Comparison of ENCODE assay signal across 8 cellular contexts in genomic region chr19:55605637-55606470, GRCh38. TPM values are rescaled to one million over a fixed set of nuclear protein-coding genes. Genes with fewer than 3 reads are reported as not detected.
DNase-seq lines count a peak whose midpoint lies in the region; ATAC-seq and TF ChIP-seq lines count a peak whose summit lies in the region.

TSS of gene ZNF865 (plus strand) at chr19:55605647. CDS start at chr19:55613619, 7,972 bp downstream.

- peak; percentile 62 for TF ChIP-seq CTCF in lower lobe of right lung (IDR thresholded peaks at IDR 0.05)

- peak within 1 kb of the TSS; percentile 97 for H3K27ac ChIP-seq in ectodermal cell (ENCODE audit: insufficient read depth, low read depth, low read length, poor library complexity, severe bottlenecking)
- H3K27ac ChIP-seq in lower lobe of right lung = peak within 1 kb of the TSS; percentile 92

- H3K4me3 ChIP-seq in ectodermal cell (ENCODE audit: insufficient read depth, low read depth, low read length) (peak within 1 kb of the TSS; percentile 87), lower lobe of right lung (peak within 1 kb of the TSS; percentile 83)

- peaks cover 6% of the 10 kb centered on the region for H3K36me3 ChIP-seq in ectodermal cell (ENCODE audit: control insufficient read depth, insufficient read depth, low read length)
- H3K36me3 ChIP-seq in lower lobe of right lung = peaks cover 39% of the 10 kb centered on the region

- H3K9me3 ChIP-seq in ectodermal cell (ENCODE audit: control insufficient read depth, low read length) (no peaks in the 10 kb centered on the region), lower lobe of right lung (no peaks in the 10 kb centered on the region)

- no peaks in the 10 kb centered on the region for H3K27me3 ChIP-seq in ectodermal cell (ENCODE audit: control insufficient read depth, insufficient read depth, low read length, poor library complexity, severe bottlenecking)
- no peaks in the 10 kb centered on the region for H3K27me3 ChIP-seq in lower lobe of right lung (ENCODE audit: low read depth)

- peaks cover 8% of the 10 kb centered on the region for H3K4me1 ChIP-seq in ectodermal cell (ENCODE audit: control insufficient read depth, insufficient read depth, low read length)
- H3K4me1 ChIP-seq in lower lobe of right lung = peaks cover 32% of the 10 kb centered on the region

- intact Hi-C loops in lower lobe of right lung (cut with DNase I) = no loop called here

- WGBS in ectodermal cell, 2 experiments = 1% methylated on average over 44 of the region's 44 CpGs

- peak; percentile 32 for ATAC-seq in HG03354 (IDR thresholded peaks at IDR 0.05; ENCODE audit: poor library complexity, severe bottlenecking, unreplicated experiment)
- peak; percentile 59 to 74 for ATAC-seq in lower lobe of right lung

- DNase-seq in SIG-M5 treated with dmso at 0.1 percent for 504 hours (lab: John Stamatoyannopoulos, UW; ENCODE audit: unreplicated experiment) = peak; percentile 85
- DNase-seq in SIG-M5 (lab: John Stamatoyannopoulos, UW) = no peak
- peak; percentile 75 for DNase-seq in NCI-H526 treated with DMSO at 0.1 percent for 48 hours (lab: John Stamatoyannopoulos, UW)
- DNase-seq in activated CD4-positive, alpha-beta T cell treated with anti-CD3 and anti-CD28 coated beads, Interleukin-2, amount 50 U/mL, for 48 hours = peak; percentile 77 to 82
- DNase-seq in lower lobe of right lung = peak; percentile 82
- DNase-seq in stimulated activated CD4-positive, alpha-beta T cell treated with anti-CD3 and anti-CD28 coated beads, TNF-alpha, amount 100 ng/mL, for 1 hour (ENCODE audit: low read depth in 3 of 3, low spot score in 1 of 3) = peak in 2 of 3 donors; percentile 36 to 45

RNA-seq across cellular contexts. Expression of gene ZNF865, which starts in this region (rescaled TPM):
- polyA plus RNA-seq in ectodermal cell (2013, experiment 1 of 4) = 11.1 TPM
- polyA plus RNA-seq in ectodermal cell (2013, experiment 2 of 4) = 12.0 TPM
- 13.7 TPM for polyA plus RNA-seq in ectodermal cell (2013, experiment 3 of 4)
- polyA plus RNA-seq in ectodermal cell (2013, experiment 4 of 4) = 14.1 TPM
- total RNA-seq in lower lobe of right lung = 16.5 TPM
